2 cellular contexts compared by ENCODE assay signal in genomic region chr11:66008468-66009101, GRCh38.
TF ChIP-seq lines count a peak whose summit lies in the region.

No MANE protein-coding gene starts in this region.

TF ChIP-seq in K562, 482 proteins besides CTCF, POLR2A, EP300 and RAD21:
- TF ChIP-seq ZNF511 (CRISPR knock-in tag; IDR thresholded peaks at IDR 0.05) (no peak), PPARD (CRISPR knock-in tag; IDR thresholded peaks at IDR 0.05) (no peak), ZFP91 (CRISPR knock-in tag; IDR thresholded peaks at IDR 0.05) (0 out of 2 replicates have a peak, but pooled peaks have one; percentile 71)

TF ChIP-seq in WTC11, 78 proteins besides CTCF, POLR2A, EP300 and RAD21:
- TF ChIP-seq IRF2 (CRISPR knock-in tag; IDR thresholded peaks at IDR 0.05; ENCODE audit: borderline replicate concordance, low read depth) (no peak), ATF3 (CRISPR knock-in tag; conservative IDR thresholded peaks at IDR 0.05) (no peak), ZNF281 (CRISPR knock-in tag; IDR thresholded peaks at IDR 0.05) (no peak), ZNF671 (CRISPR knock-in tag; IDR thresholded peaks at IDR 0.05) (no peak), EMX1 (CRISPR knock-in tag; IDR thresholded peaks at IDR 0.05) (no peak), FOXK1 (CRISPR knock-in tag; IDR thresholded peaks at IDR 0.05) (no peak), ZNF423 (CRISPR knock-in tag; IDR thresholded peaks at IDR 0.05) (no peak), ZNF121 (CRISPR knock-in tag; IDR thresholded peaks at IDR 0.05) (no peak), FOXJ3 (CRISPR knock-in tag; IDR thresholded peaks at IDR 0.05; ENCODE audit: borderline replicate concordance) (no peak), ZNF425 (CRISPR knock-in tag; conservative IDR thresholded peaks at IDR 0.05) (no peak), ZNF138 (CRISPR knock-in tag; conservative IDR thresholded peaks at IDR 0.05) (no peak), MAX (CRISPR knock-in tag; IDR thresholded peaks at IDR 0.05) (no peak), OVOL2 (CRISPR knock-in tag; IDR thresholded peaks at IDR 0.05; ENCODE audit: borderline replicate concordance) (no peak), FOXP1 (CRISPR knock-in tag; IDR thresholded peaks at IDR 0.05; ENCODE audit: borderline replicate concordance) (no peak), PREB (CRISPR knock-in tag; IDR thresholded peaks at IDR 0.05; ENCODE audit: borderline replicate concordance) (no peak), SOX15 (CRISPR knock-in tag; IDR thresholded peaks at IDR 0.05) (no peak)
